Comparison of ENCODE assay signal across 26 cellular contexts in the genomic region with DNA sequence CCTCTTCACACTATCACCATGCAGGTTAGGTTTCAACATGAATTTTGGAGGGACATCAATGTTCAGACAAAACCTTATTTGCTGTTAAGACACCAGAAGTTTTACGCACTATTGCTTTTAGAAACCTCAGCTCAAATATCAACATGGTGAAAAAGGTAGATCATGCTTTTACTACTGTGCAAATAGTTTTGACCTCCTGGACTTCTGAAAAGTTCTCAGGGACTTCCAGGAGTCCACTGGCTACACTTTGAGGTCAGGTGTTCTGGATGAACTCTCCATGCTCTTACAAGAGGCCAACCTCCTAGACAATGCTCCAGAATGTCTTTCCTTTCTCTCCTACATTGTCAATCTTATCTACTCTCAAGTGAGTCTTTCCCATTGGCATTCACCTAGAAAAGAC. TPM values are rescaled to one million over a fixed set of nuclear protein-coding genes. Genes with fewer than 3 reads are reported as not detected.
DNase-seq lines count a peak whose midpoint lies in the region; ATAC-seq, FAIRE-seq and TF ChIP-seq lines count a peak whose summit lies in the region.
"Had no signal": no experiment of that assay in that cellular context is flagged by ENCODE, and none has a peak within 500 bp of the region (broad histone marks: within the 10 kb centered on the region; RNA-seq: fewer than 3 reads in every experiment).

No MANE protein-coding gene starts in this region.

- no peak overlapping the region for H3K4me3 ChIP-seq in liver (ENCODE audit: low read depth in 1 of 3, low read length in 3 of 3)
- H3K4me3 ChIP-seq: BLaER1, GM12878 had no signal

- peaks cover 0 to 6% (median 0%) of the 10 kb centered on the region in 4 donors for H3K36me3 ChIP-seq in liver (ENCODE audit: control insufficient read depth in 4 of 4, insufficient read depth in 3 of 4, low read depth in 1 of 4, low read length in 3 of 4)
- H3K36me3 ChIP-seq: BE2C had no signal

- TF ChIP-seq CTCF in liver (IDR thresholded peaks at IDR 0.05; ENCODE audit: low read depth, low read length, missing input control), result no peak

- H3K27me3 ChIP-seq in liver (ENCODE audit: control insufficient read depth in 4 of 4, insufficient read depth in 4 of 4, low read length in 3 of 4), result no peaks in the 10 kb centered on the region
- H3K27me3 ChIP-seq: BE2C, BLaER1 had no signal

- peak overlapping the region; percentile 27 to 73 for H3K27ac ChIP-seq in liver (ENCODE audit: low read depth in 1 of 2, low read length in 2 of 2)
- H3K27ac ChIP-seq: BLaER1 had no signal

- ATAC-seq in left lobe of liver (peak; percentile 91), GM19467 (IDR thresholded peaks at IDR 0.05; ENCODE audit: unreplicated experiment) (no peak)
- ATAC-seq: GM12878 had no signal

- no peak overlapping the region for H3K9ac ChIP-seq in liver (ENCODE audit: low read depth in 1 of 2, low read length in 2 of 2)
- H3K9ac ChIP-seq: BLaER1 had no signal

- peaks cover 0 to 19% (median 5%) of the 10 kb centered on the region in 4 donors for H3K4me1 ChIP-seq in liver (ENCODE audit: control insufficient read depth in 4 of 4, insufficient read depth in 4 of 4, low read length in 3 of 4)
- H3K4me1 ChIP-seq: BE2C, BLaER1 had no signal

- H3K9me3 ChIP-seq in liver (ENCODE audit: control insufficient read depth in 4 of 4, low read length in 3 of 4), result no peaks in the 10 kb centered on the region
- H3K9me3 ChIP-seq: BE2C, BLaER1 had no signal

- DNase-seq in GM19239 (ENCODE audit: insufficient read length, low spot score) (no peak), left lobe of liver (ENCODE audit: low spot score) (peak; percentile 53), renal cortical epithelial cell (ENCODE audit: low read depth) (peak; percentile 61), kidney tubule cell (ENCODE audit: low spot score) (no peak), NCI-H1105 treated with DMSO at 0.1 percent for 48 hours (lab: John Stamatoyannopoulos, UW) (no peak)
- no peak for DNase-seq in activated CD8-positive, alpha-beta memory T cell treated with anti-CD3 and anti-CD28 coated beads, Interleukin-2, amount 50 U/mL, for 48 hours
- DNase-seq: 8988T; ACHN; BE2C; C1 segment of cervical spinal cord; CD4-positive, alpha-beta memory T cell; CD4-positive, CD25-positive, alpha-beta regulatory T cell; CD8-positive, alpha-beta memory T cell; COR-L47; DMS 273 treated with DMSO at 0.1 percent for 48 hours; DMS153; DMS53; DMS79; DND-41; EL; GDM1 had no signal

- peak; percentile 4 for FAIRE-seq in GM19239 (lab: Jason Lieb, UNC)
- FAIRE-seq: A204.1, GM12878 had no signal

- TF ChIP-seq RAD21 in liver (IDR thresholded peaks at IDR 0.05), result peak; percentile 20 to 32

- 53% methylated on average over 1 of the region's 1 CpG for WGBS in liver

TF ChIP-seq in liver, 16 proteins besides CTCF, POLR2A, EP300 and RAD21:
- peak; percentile 27 for TF ChIP-seq HNF4G (IDR thresholded peaks at IDR 0.05)
- no peak for TF ChIP-seq YY1 (IDR thresholded peaks at IDR 0.05)
- TF ChIP-seq ATF3 (IDR thresholded peaks at IDR 0.05), result no peak
- no peak for TF ChIP-seq REST (IDR thresholded peaks at IDR 0.05)
- TF ChIP-seq JUND (IDR thresholded peaks at IDR 0.05), result peak; percentile 8 to 25
- TF ChIP-seq TAF1 (conservative IDR thresholded peaks at IDR 0.05), result no peak
- peak; percentile 85 to 91 for TF ChIP-seq HNF4A (conservative IDR thresholded peaks at IDR 0.05)
- TF ChIP-seq FOXA2 (IDR thresholded peaks at IDR 0.05), result peak; percentile 28
- TF ChIP-seq GABPA (IDR thresholded peaks at IDR 0.05 in 1 of 2, conservative IDR thresholded peaks at IDR 0.05 in 1 of 2), result no peak
- TF ChIP-seq RXRA (IDR thresholded peaks at IDR 0.05), result peak; percentile 80 to 84
- no peak for TF ChIP-seq ZBTB33 (IDR thresholded peaks at IDR 0.05)
- peak; percentile 24 for TF ChIP-seq FOXA1 (IDR thresholded peaks at IDR 0.05)
- no peak for TF ChIP-seq SP1 (IDR thresholded peaks at IDR 0.05)
- no peak for TF ChIP-seq NR2F2 (IDR thresholded peaks at IDR 0.05)
- TF ChIP-seq EGR1 (IDR thresholded peaks at IDR 0.05; ENCODE audit: low read depth in 2 of 2), result no peak
- peak; percentile 62 for TF ChIP-seq MAX (IDR thresholded peaks at IDR 0.05)
TF ChIP-seq in liver: peak in this region for 7.

RNA-seq across cellular contexts. Expression of gene SLC25A13, which starts 55.9 kb away (rescaled TPM):
- total RNA-seq in left lobe of liver (96.4 TPM), liver (100 to 1,000 TPM in 1 of 2 donors, 10 to 100 TPM in 1; 45.6 to 116 TPM), renal cortical epithelial cell (66.8 and 92.2 TPM in 2 replicates)
- polyA plus RNA-seq in liver, result 10 to 100 TPM; 52.4 to 75.4 TPM

Comparison
In these comparisons a context has a peak if more than half of its experiments do, and no peak if none do; other contexts are left out.
1. DNase-seq: peak in left lobe of liver (single experiment) and renal cortical epithelial cell (single experiment); none in GM19239 (single experiment), kidney tubule cell (single experiment), activated CD8-positive, alpha-beta memory T cell treated with anti-CD3 and anti-CD28 coated beads, Interleukin-2, amount 50 U/mL, for 48 hours (single experiment) and NCI-H1105 treated with DMSO at 0.1 percent for 48 hours (single experiment).